In genomic region chr4:77481856-77482255, GRCh38 we compare ENCODE assay signal across 28 cellular contexts.
A peak's percentile ranks its signal among the peaks of the same experiment; 100 is the strongest.
DNase-seq lines count a peak whose midpoint lies in the region; ATAC-seq and TF ChIP-seq lines count a peak whose summit lies in the region.
"Had no signal": no experiment of that assay in that cellular context is flagged by ENCODE, and none has a peak within 500 bp of the region (broad histone marks: within the 10 kb centered on the region; RNA-seq: fewer than 3 reads in every experiment).

No MANE protein-coding gene starts in this region.

- H3K4me1 Mint-ChIP-seq in T-cell, result no peaks in the 10 kb centered on the region
- no peaks in the 10 kb centered on the region for H3K4me1 Mint-ChIP-seq in activated CD8-positive, alpha-beta T cell treated with anti-CD3 and anti-CD28 coated beads for 36 hours (ENCODE audit: low read depth)
- H3K4me1 Mint-ChIP-seq: naive thymus-derived CD8-positive, alpha-beta T cell had no signal

- H3K4me3 Mint-ChIP-seq in T-cell, result no peak overlapping the region
- no peak overlapping the region for H3K4me3 Mint-ChIP-seq in activated CD8-positive, alpha-beta T cell treated with anti-CD3 and anti-CD28 coated beads for 36 hours
- H3K4me3 Mint-ChIP-seq: naive thymus-derived CD8-positive, alpha-beta T cell had no signal

- no peak overlapping the region for H3K27ac Mint-ChIP-seq in T-cell
- H3K27ac Mint-ChIP-seq in activated CD8-positive, alpha-beta T cell treated with anti-CD3 and anti-CD28 coated beads for 36 hours, result no peak overlapping the region
- H3K27ac Mint-ChIP-seq: naive thymus-derived CD8-positive, alpha-beta T cell had no signal

- peak; percentile 23 for DNase-seq in AG08396 (ENCODE audit: low spot score)
- peak; percentile 49 for DNase-seq in LHCN-M2 (ENCODE audit: low read depth)
- peak; percentile 22 to 43 for DNase-seq in cardiac fibroblast (ENCODE audit: low read depth in 2 of 2)
- DNase-seq in foreskin fibroblast, result peak; percentile 9 to 15
- DNase-seq in T-cell, result no peak
- DNase-seq in activated CD8-positive, alpha-beta T cell treated with anti-CD3 and anti-CD28 coated beads for 36 hours, result no peak
- DNase-seq in activated T-cell treated with anti-CD3 and anti-CD28 coated beads for 4 hours, result no peak
- DNase-seq: activated gamma-delta T cell; activated T-cell treated with anti-CD3 and anti-CD28 coated beads, Interleukin-2, amount 50 U/mL, for 1 hour; amniotic stem cell; central memory CD4-positive, alpha-beta T cell; DND-41; H7; islet precursor cell; midbrain; naive thymus-derived CD8-positive, alpha-beta T cell; NCI-H1092 treated with DMSO at 0.1 percent for 48 hours; NCI-H2081; NCI-H345; occipital lobe; PC-3; SHP77 treated with DMSO at 0.1 percent for 48 hours; stimulated activated CD4-positive, alpha-beta T cell treated with anti-CD3 and anti-CD28 coated beads, Interleukin-2, amount 100 ng/mL, for 24 hours; T-helper 1 cell; upper lobe of right lung had no signal

- CTCF ChIA-PET in T-cell (lab: Charles Lee), result no interaction called here
- CTCF ChIA-PET in activated CD8-positive, alpha-beta T cell treated with anti-CD3 and anti-CD28 coated beads for 36 hours (lab: Charles Lee), result no interaction called here

- TF ChIP-seq CTCF in cardiac fibroblast (IDR thresholded peaks at IDR 0.05; ENCODE audit: low read depth, low read length) (no peak), foreskin fibroblast (IDR thresholded peaks at IDR 0.05; ENCODE audit: low read depth, low read length) (no peak)
- no peak for TF ChIP-seq CTCF in activated CD8-positive, alpha-beta T cell treated with anti-CD3 and anti-CD28 coated beads for 36 hours (IDR thresholded peaks at IDR 0.05)

- H3K36me3 Mint-ChIP-seq in T-cell, result no peaks in the 10 kb centered on the region
- no peaks in the 10 kb centered on the region for H3K36me3 Mint-ChIP-seq in activated CD8-positive, alpha-beta T cell treated with anti-CD3 and anti-CD28 coated beads for 36 hours (ENCODE audit: low read depth)
- H3K36me3 Mint-ChIP-seq: naive thymus-derived CD8-positive, alpha-beta T cell had no signal

- H3K9me3 Mint-ChIP-seq in T-cell, result peaks cover 0 to 3% (median 0%) of the 10 kb centered on the region in 3 donors
- H3K9me3 Mint-ChIP-seq in activated CD8-positive, alpha-beta T cell treated with anti-CD3 and anti-CD28 coated beads for 36 hours, result no peaks in the 10 kb centered on the region

- ATAC-seq in T-cell (replicated peaks in 1 of 4) (no peak), GM21786 (IDR thresholded peaks at IDR 0.05; ENCODE audit: unreplicated experiment) (no peak)
- ATAC-seq in activated CD8-positive, alpha-beta T cell treated with anti-CD3 and anti-CD28 coated beads for 36 hours, result no peak
- ATAC-seq: HepG2; naive thymus-derived CD8-positive, alpha-beta T cell; PC-3; upper lobe of right lung had no signal

- POLR2A ChIA-PET in T-cell (lab: Charles Lee), result no interaction called here
- POLR2A ChIA-PET in activated CD8-positive, alpha-beta T cell treated with anti-CD3 and anti-CD28 coated beads for 36 hours (lab: Charles Lee), result no interaction called here

- H3K4me3 ChIP-seq in cardiac fibroblast (replicated peaks in 1 of 2; ENCODE audit: low read depth in 2 of 2, low read length in 2 of 2), result no peak overlapping the region
- H3K4me3 ChIP-seq in foreskin fibroblast (ENCODE audit: low read depth in 1 of 2, low read length in 2 of 2), result no peak overlapping the region
- H3K4me3 ChIP-seq: smooth muscle cell, upper lobe of right lung had no signal

- H3K27me3 Mint-ChIP-seq in T-cell, result peaks cover 0 to 4% of the 10 kb centered on the region in 2 donors
- H3K27me3 Mint-ChIP-seq in activated CD8-positive, alpha-beta T cell treated with anti-CD3 and anti-CD28 coated beads for 36 hours, result peaks cover 15% of the 10 kb centered on the region

- intact Hi-C loops in activated CD8-positive, alpha-beta T cell treated with anti-CD3 and anti-CD28 coated beads for 36 hours (cut with micrococcal nuclease), result no loop called here

Comparison
In these comparisons a context has a peak if more than half of its experiments do, and no peak if none do; other contexts are left out.
1. DNase-seq: peak in AG08396 (single experiment), LHCN-M2 (single experiment), cardiac fibroblast (2 of 2) and foreskin fibroblast (2 of 2); none in T-cell (0 of 34), activated CD8-positive, alpha-beta T cell treated with anti-CD3 and anti-CD28 coated beads for 36 hours (single experiment) and activated T-cell treated with anti-CD3 and anti-CD28 coated beads for 4 hours (single experiment).